In genomic region chr7:14714161-14714728, GRCh38 we compare ENCODE assay signal across 1 cellular context.
A peak's percentile ranks its signal among the peaks of the same experiment; 100 is the strongest.
TF ChIP-seq lines count a peak whose summit lies in the region.

No MANE protein-coding gene starts in this region.

TF ChIP-seq in GM12878, 131 proteins besides CTCF, POLR2A, EP300 and RAD21 (continued from another document and continues in another):
- no peak for TF ChIP-seq IRF5 (IDR thresholded peaks at IDR 0.05; ENCODE audit: borderline replicate concordance)
- peak in 1 of 2 experiments; percentile 19; a peak in 1 of 4 replicates for TF ChIP-seq ETV6 (conservative IDR thresholded peaks at IDR 0.05 in 1 of 2, IDR thresholded peaks at IDR 0.05 in 1 of 2; ENCODE audit: borderline replicate concordance in 1 of 2, low read depth in 1 of 2)
- no peak for TF ChIP-seq IRF3 (IDR thresholded peaks at IDR 0.05)
- TF ChIP-seq SIN3A (IDR thresholded peaks at IDR 0.05; ENCODE audit: low read depth, low read length): no peak
- no peak for TF ChIP-seq CEBPB (IDR thresholded peaks at IDR 0.05; ENCODE audit: borderline replicate concordance in 1 of 2, low read depth in 2 of 2, low read length in 2 of 2)
- TF ChIP-seq RCOR1 (conservative IDR thresholded peaks at IDR 0.05; ENCODE audit: low read depth, low read length): no peak
- no peak for TF ChIP-seq NR2C2 (IDR thresholded peaks at IDR 0.05; ENCODE audit: borderline replicate concordance, control insufficient read depth, insufficient read length, low read depth)
- TF ChIP-seq RELB (IDR thresholded peaks at IDR 0.05; ENCODE audit: low read depth): peak; percentile 94
- no peak for TF ChIP-seq REST (IDR thresholded peaks at IDR 0.05; ENCODE audit: low read depth, low read length)
- TF ChIP-seq ATF3 (IDR thresholded peaks at IDR 0.05; ENCODE audit: borderline replicate concordance, extremely low read depth, low read depth, low read length): no peak
- TF ChIP-seq BCLAF1 (IDR thresholded peaks at IDR 0.05): no peak
- TF ChIP-seq BCL3 (IDR thresholded peaks at IDR 0.05; ENCODE audit: borderline replicate concordance, insufficient read depth, low read depth, low read length, poor library complexity, severe bottlenecking): no peak
- peak; percentile 80 for TF ChIP-seq IRF4 (IDR thresholded peaks at IDR 0.05; ENCODE audit: low read depth, low read length)
- no peak for TF ChIP-seq STAT1 (conservative IDR thresholded peaks at IDR 0.05)
- TF ChIP-seq MXI1 (IDR thresholded peaks at IDR 0.05; ENCODE audit: low read depth, low read length): peak; percentile 61; the same call in 1 of the 2 replicates
- peak; percentile 85 for TF ChIP-seq BCL11A (IDR thresholded peaks at IDR 0.05; ENCODE audit: low read depth, low read length)
- TF ChIP-seq SREBF2 (IDR thresholded peaks at IDR 0.05; ENCODE audit: low read length): no peak
- TF ChIP-seq POLR2AphosphoS5 (IDR thresholded peaks at IDR 0.05; ENCODE audit: low read length): no peak
- peak; percentile 52; the same call in 1 of the 2 replicates for TF ChIP-seq SMARCA5 (IDR thresholded peaks at IDR 0.05)
- TF ChIP-seq KDM1A (IDR thresholded peaks at IDR 0.05; ENCODE audit: borderline replicate concordance): no peak
- TF ChIP-seq HDGF (IDR thresholded peaks at IDR 0.05): no peak
- no peak for TF ChIP-seq ZNF207 (IDR thresholded peaks at IDR 0.05; ENCODE audit: borderline replicate concordance)
- peak; percentile 55; the same call in 1 of the 2 replicates for TF ChIP-seq STAT3 (IDR thresholded peaks at IDR 0.05; ENCODE audit: low read depth, low read length)
- TF ChIP-seq DPF2 (IDR thresholded peaks at IDR 0.05): peak; percentile 86
- no peak for TF ChIP-seq NFIC (IDR thresholded peaks at IDR 0.05; ENCODE audit: low read depth, low read length)
- no peak for TF ChIP-seq ASH2L (IDR thresholded peaks at IDR 0.05; ENCODE audit: borderline replicate concordance, low read depth)
- no peak for TF ChIP-seq SUPT20H (IDR thresholded peaks at IDR 0.05; ENCODE audit: borderline replicate concordance, control insufficient read depth, low read depth, low read length)
- TF ChIP-seq ZNF384 (IDR thresholded peaks at IDR 0.05; ENCODE audit: borderline replicate concordance, low read depth, low read length): peak; percentile 75; the same call in 1 of the 2 replicates
- no peak for TF ChIP-seq PML (IDR thresholded peaks at IDR 0.05; ENCODE audit: low read length)
- no peak for TF ChIP-seq FOS (IDR thresholded peaks at IDR 0.05; ENCODE audit: borderline replicate concordance, extremely low read depth, insufficient read length)
- TF ChIP-seq HDAC2 (IDR thresholded peaks at IDR 0.05): no peak
- 0 out of 2 replicates have a peak, but pooled peaks have one; percentile 27 for TF ChIP-seq CREM (IDR thresholded peaks at IDR 0.05; ENCODE audit: low read depth)
- TF ChIP-seq USF1 (IDR thresholded peaks at IDR 0.05; ENCODE audit: borderline replicate concordance, extremely low read length, insufficient read depth, low read depth, low read length): no peak
- TF ChIP-seq NBN (IDR thresholded peaks at IDR 0.05): peak; percentile 90; the same call in 1 of the 2 replicates
- TF ChIP-seq CUX1 (IDR thresholded peaks at IDR 0.05; ENCODE audit: insufficient replicate concordance, low read depth, low read length): no peak
- TF ChIP-seq EGR1 (IDR thresholded peaks at IDR 0.05; ENCODE audit: borderline replicate concordance in 1 of 2, low read depth in 2 of 2, low read length in 2 of 2): no peak
- no peak for TF ChIP-seq ZSCAN29 (IDR thresholded peaks at IDR 0.05)
- no peak for TF ChIP-seq TAF1 (IDR thresholded peaks at IDR 0.05; ENCODE audit: borderline replicate concordance, low read depth, low read length)
- no peak for TF ChIP-seq NRF1 (conservative IDR thresholded peaks at IDR 0.05; ENCODE audit: low read depth, low read length)
- TF ChIP-seq USF2 (IDR thresholded peaks at IDR 0.05; ENCODE audit: borderline replicate concordance, low read depth, low read length): no peak
